Comparison of ENCODE assay signal across 23 cellular contexts in the genomic region with DNA sequence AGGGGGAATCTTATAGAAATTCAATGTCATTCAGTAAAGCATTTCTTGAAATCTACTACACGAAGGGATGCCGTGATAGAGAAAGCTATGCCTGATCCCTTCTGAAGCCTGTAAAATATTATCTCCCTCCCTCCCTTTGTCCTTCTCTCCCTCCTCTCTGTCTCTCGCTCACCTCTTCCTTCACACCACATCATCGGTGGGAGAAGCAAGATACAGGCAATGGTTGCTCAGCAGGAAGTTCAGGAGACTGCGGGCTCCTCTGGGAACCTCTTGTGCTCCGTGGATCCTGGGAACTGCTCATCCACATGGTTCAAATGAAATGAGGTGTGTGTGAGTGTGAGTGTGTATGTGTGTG.
DNase-seq lines count a peak whose midpoint lies in the region; FAIRE-seq and TF ChIP-seq lines count a peak whose summit lies in the region.
"Had no signal": no experiment of that assay in that cellular context is flagged by ENCODE, and none has a peak within 500 bp of the region (broad histone marks: within the 10 kb centered on the region; RNA-seq: fewer than 3 reads in every experiment).

No MANE protein-coding gene starts in this region.

- no peaks in the 10 kb centered on the region for H3K36me3 Mint-ChIP-seq in astrocyte (ENCODE audit: low read depth, unreplicated experiment)
- no peaks in the 10 kb centered on the region for H3K36me3 Mint-ChIP-seq in activated CD4-positive, alpha-beta memory T cell treated with anti-CD3 and anti-CD28 coated beads, Interleukin-2, amount 10 ng/mL, durations not matched to agents 7 days and 5 days (ENCODE audit: low read depth)
- H3K36me3 Mint-ChIP-seq: naive thymus-derived CD8-positive, alpha-beta T cell had no signal

- H3K27ac Mint-ChIP-seq in astrocyte (ENCODE audit: unreplicated experiment), result no peak overlapping the region
- H3K27ac Mint-ChIP-seq in activated CD4-positive, alpha-beta memory T cell treated with anti-CD3 and anti-CD28 coated beads, Interleukin-2, amount 10 ng/mL, durations not matched to agents 7 days and 5 days, result no peak overlapping the region
- H3K27ac Mint-ChIP-seq: activated B cell treated with CpG ODN at 0.5 μM for 24 hours; CD4-positive, alpha-beta T cell; naive thymus-derived CD8-positive, alpha-beta T cell; T-helper 1 cell treated with Interleukin-12 subunit alpha and Interleukin-12 subunit beta and Interleukin-4 antibody, amounts not matched to agents 30 μg/mL and 1 μg/mL, for 36 hours had no signal

- WGBS in hepatocyte (ENCODE audit: low lambda C conversion rate, missing lambda C conversion rate), result 24% methylated on average over 6 of the region's 6 CpGs

- CTCF ChIA-PET in activated CD4-positive, alpha-beta memory T cell treated with anti-CD3 and anti-CD28 coated beads, Interleukin-2, amount 10 ng/mL, durations not matched to agents 7 days and 5 days (lab: Charles Lee), result no interaction called here

- H3K4me3 ChIP-seq in astrocyte (ENCODE audit: insufficient read depth, low read depth, low read length), result peak overlapping the region; percentile 54
- H3K4me3 ChIP-seq in hepatocyte, result no peak overlapping the region
- H3K4me3 ChIP-seq: lung, spleen, tibial artery had no signal

- no peak for FAIRE-seq in astrocyte (lab: Jason Lieb, UNC)

- POLR2A ChIA-PET in activated CD4-positive, alpha-beta memory T cell treated with anti-CD3 and anti-CD28 coated beads, Interleukin-2, amount 10 ng/mL, durations not matched to agents 7 days and 5 days (lab: Charles Lee), result no interaction called here

- peak overlapping the region; percentile 76 for H2AFZ ChIP-seq in astrocyte (ENCODE audit: low read depth, low read length)
- H2AFZ ChIP-seq in hepatocyte, result no peak overlapping the region

- H3K36me3 ChIP-seq in astrocyte (ENCODE audit: insufficient read depth, low read length) (no peaks in the 10 kb centered on the region), hepatocyte (replicated peaks; ENCODE audit: insufficient read depth, low read depth) (no peaks in the 10 kb centered on the region)
- H3K36me3 ChIP-seq: spleen, tibial artery had no signal

- DNase-seq in NCI-H526 (lab: John Stamatoyannopoulos, UW), result peak; percentile 78 to 80
- DNase-seq in NCI-H526 treated with DMSO at 0.1 percent for 48 hours (lab: John Stamatoyannopoulos, UW), result no peak
- peak; percentile 39 for DNase-seq in astrocyte (ENCODE audit: low read depth)
- no peak for DNase-seq in hepatocyte (ENCODE audit: low spot score)
- no peak for DNase-seq in activated CD4-positive, alpha-beta memory T cell treated with anti-CD3 and anti-CD28 coated beads, Interleukin-2, amount 10 ng/mL, durations not matched to agents 7 days and 5 days
- no peak for DNase-seq in NCI-H1436 treated with DMSO at 0.1 percent for 48 hours (lab: John Stamatoyannopoulos, UW)
- DNase-seq in activated CD8-positive, alpha-beta memory T cell treated with anti-CD3 and anti-CD28 coated beads, Interleukin-2, amount 50 U/mL, for 4 hours, result no peak
- no peak for DNase-seq in effector CD8-positive, alpha-beta T cell (lab: John Stamatoyannopoulos, UW)
- DNase-seq: activated B cell treated with CpG ODN at 0.5 μM for 24 hours; CD4-positive, alpha-beta T cell; central memory CD4-positive, alpha-beta T cell; effector memory CD4-positive, alpha-beta T cell; naive thymus-derived CD8-positive, alpha-beta T cell; NCI-H1930; NCI-H510A; posterior cingulate gyrus; Right ventricle myocardium superior; spleen; tibial artery had no signal

- no peaks in the 10 kb centered on the region for H3K4me1 Mint-ChIP-seq in astrocyte (ENCODE audit: low read depth, unreplicated experiment)
- H3K4me1 Mint-ChIP-seq in activated CD4-positive, alpha-beta memory T cell treated with anti-CD3 and anti-CD28 coated beads, Interleukin-2, amount 10 ng/mL, durations not matched to agents 7 days and 5 days, result no peaks in the 10 kb centered on the region
- H3K4me1 Mint-ChIP-seq: activated B cell treated with CpG ODN at 0.5 μM for 24 hours; naive thymus-derived CD8-positive, alpha-beta T cell had no signal

- H3K9ac ChIP-seq in astrocyte (ENCODE audit: low read length), result peak overlapping the region; percentile 83

- no peaks in the 10 kb centered on the region for H3K9me3 Mint-ChIP-seq in astrocyte (ENCODE audit: unreplicated experiment)
- H3K9me3 Mint-ChIP-seq in activated CD4-positive, alpha-beta memory T cell treated with anti-CD3 and anti-CD28 coated beads, Interleukin-2, amount 10 ng/mL, durations not matched to agents 7 days and 5 days, result peaks cover 6% of the 10 kb centered on the region
- H3K9me3 Mint-ChIP-seq: activated B cell treated with CpG ODN at 0.5 μM for 24 hours; CD4-positive, alpha-beta T cell had no signal

- H3K9me3 ChIP-seq in astrocyte (ENCODE audit: insufficient read depth, low read depth, low read length), result no peaks in the 10 kb centered on the region
- no peaks in the 10 kb centered on the region for H3K9me3 ChIP-seq in hepatocyte (ENCODE audit: low read depth)

- H3K27me3 Mint-ChIP-seq in astrocyte (ENCODE audit: low read depth, unreplicated experiment), result peaks cover 13% of the 10 kb centered on the region
- H3K27me3 Mint-ChIP-seq in activated CD4-positive, alpha-beta memory T cell treated with anti-CD3 and anti-CD28 coated beads, Interleukin-2, amount 10 ng/mL, durations not matched to agents 7 days and 5 days, result no peaks in the 10 kb centered on the region
- H3K27me3 Mint-ChIP-seq: activated B cell treated with CpG ODN at 0.5 μM for 24 hours; CD4-positive, alpha-beta T cell had no signal

- H3K4me2 ChIP-seq in astrocyte (ENCODE audit: low read length), result peak overlapping the region; percentile 87
- peak overlapping the region; percentile 60 for H3K4me2 ChIP-seq in hepatocyte

- no peaks in the 10 kb centered on the region for H3K9me2 ChIP-seq in hepatocyte (replicated peaks; ENCODE audit: insufficient read depth)

- no peaks in the 10 kb centered on the region for H3K79me2 ChIP-seq in astrocyte (ENCODE audit: insufficient read depth, low read length)
- H3K79me2 ChIP-seq in hepatocyte, result no peaks in the 10 kb centered on the region

- TF ChIP-seq CTCF in astrocyte (IDR thresholded peaks at IDR 0.05; ENCODE audit: insufficient read depth, low read depth, low read length), result no peak
- no peak for TF ChIP-seq CTCF in hepatocyte (IDR thresholded peaks at IDR 0.05; ENCODE audit: poor library complexity)

- H3K4me1 ChIP-seq in astrocyte (ENCODE audit: insufficient read depth, low read length) (peaks cover 18% of the 10 kb centered on the region), hepatocyte (ENCODE audit: insufficient read depth) (peaks cover 19% of the 10 kb centered on the region)
- H3K4me1 ChIP-seq: foreskin keratinocyte, spleen, tibial artery had no signal

- H3K27me3 ChIP-seq in astrocyte (ENCODE audit: insufficient read depth, low read length), result no peaks in the 10 kb centered on the region
- no peaks in the 10 kb centered on the region for H3K27me3 ChIP-seq in hepatocyte
- H3K27me3 ChIP-seq: foreskin keratinocyte, spleen had no signal

- H3K27ac ChIP-seq in astrocyte (ENCODE audit: low read depth, low read length), result peak overlapping the region; percentile 83
- peak overlapping the region; percentile 73 for H3K27ac ChIP-seq in hepatocyte
- H3K27ac ChIP-seq: 22Rv1, foreskin keratinocyte, spleen, tibial artery had no signal

- H4K20me1 ChIP-seq in astrocyte (ENCODE audit: insufficient read depth, low read length) (no peaks in the 10 kb centered on the region), hepatocyte (ENCODE audit: insufficient read depth, poor library complexity, severe bottlenecking) (no peaks in the 10 kb centered on the region)

- H3K4me3 Mint-ChIP-seq in astrocyte (ENCODE audit: unreplicated experiment), result no peak overlapping the region
- H3K4me3 Mint-ChIP-seq in activated CD4-positive, alpha-beta memory T cell treated with anti-CD3 and anti-CD28 coated beads, Interleukin-2, amount 10 ng/mL, durations not matched to agents 7 days and 5 days, result no peak overlapping the region
- H3K4me3 Mint-ChIP-seq: activated B cell treated with CpG ODN at 0.5 μM for 24 hours; CD4-positive, alpha-beta T cell; naive thymus-derived CD8-positive, alpha-beta T cell; T-helper 1 cell treated with Interleukin-12 subunit alpha and Interleukin-12 subunit beta and Interleukin-4 antibody, amounts not matched to agents 30 μg/mL and 1 μg/mL, for 36 hours had no signal

Comparison
In these comparisons a context has a peak if more than half of its experiments do, and no peak if none do; other contexts are left out.
1. DNase-seq: peak in NCI-H526 (2 of 2) and astrocyte (single experiment); none in NCI-H526 treated with DMSO at 0.1 percent for 48 hours (single experiment), hepatocyte (single experiment), activated CD4-positive, alpha-beta memory T cell treated with anti-CD3 and anti-CD28 coated beads, Interleukin-2, amount 10 ng/mL, durations not matched to agents 7 days and 5 days (single experiment), NCI-H1436 treated with DMSO at 0.1 percent for 48 hours (single experiment), activated CD8-positive, alpha-beta memory T cell treated with anti-CD3 and anti-CD28 coated beads, Interleukin-2, amount 50 U/mL, for 4 hours (single experiment) and effector CD8-positive, alpha-beta T cell (single experiment).